ENCODE assay signal across 21 cellular contexts in genomic region chr11:44199816-44200215, GRCh38.
DNase-seq lines count a peak whose midpoint lies in the region; ATAC-seq and TF ChIP-seq lines count a peak whose summit lies in the region.
"Had no signal": no experiment of that assay in that cellular context is flagged by ENCODE, and none has a peak within 500 bp of the region (broad histone marks: within the 10 kb centered on the region; RNA-seq: fewer than 3 reads in every experiment).

No MANE protein-coding gene starts in this region.

- in situ Hi-C loops in IMR-90 (cut with MboI; ENCODE audit: low sequenced_read_pairs) = no loop called here

- H3K9me1 ChIP-seq in IMR-90 (ENCODE audit: insufficient read depth, low read length) = no peaks in the 10 kb centered on the region

- no peak for TF ChIP-seq POLR2A in IMR-90 (IDR thresholded peaks at IDR 0.05; ENCODE audit: low read depth, low read length)
- TF ChIP-seq POLR2A in thyroid gland (IDR thresholded peaks at IDR 0.05) = no peak

- H3K9ac ChIP-seq in IMR-90 (ENCODE audit: low read depth, low read length) = no peak overlapping the region
- H3K9ac ChIP-seq in fibroblast of lung (ENCODE audit: insufficient read depth, low read length) = no peak overlapping the region
- no peak overlapping the region for H3K9ac ChIP-seq in smooth muscle cell (ENCODE audit: low read depth)
- H3K9ac ChIP-seq: SK-N-SH had no signal

- H2AFZ ChIP-seq in IMR-90 (replicated peaks; ENCODE audit: low read length, poor library complexity) (no peak overlapping the region), fibroblast of lung (ENCODE audit: low read length) (no peak overlapping the region), smooth muscle cell (ENCODE audit: low read depth) (no peak overlapping the region)

- no peak overlapping the region for H4K5ac ChIP-seq in IMR-90 (ENCODE audit: low read depth, low read length)

- H4K20me1 ChIP-seq in IMR-90 (ENCODE audit: insufficient read depth, low read length) (no peaks in the 10 kb centered on the region), fibroblast of lung (ENCODE audit: control insufficient read depth, extremely low read depth, insufficient read depth, low read length) (no peaks in the 10 kb centered on the region), smooth muscle cell (ENCODE audit: low read depth) (peaks cover 62% of the 10 kb centered on the region)

- H2AK5ac ChIP-seq in IMR-90 (ENCODE audit: low read depth, low read length) = no peak overlapping the region

- H2BK15ac ChIP-seq in IMR-90 (ENCODE audit: low read depth, low read length) = no peak overlapping the region

- H3K4me3 ChIP-seq in IMR-90 (ENCODE audit: insufficient read depth, low read depth, low read length) (no peak overlapping the region), fibroblast of lung (replicated peaks in 1 of 4; ENCODE audit: control extremely low read depth in 1 of 4, insufficient read depth in 1 of 4, low read depth in 3 of 4, low read length in 4 of 4) (no peak overlapping the region), smooth muscle cell (no peak overlapping the region), thyroid gland (replicated peaks in 1 of 3) (no peak overlapping the region)
- H3K4me3 ChIP-seq: GM12878 had no signal

- H3K4ac ChIP-seq in IMR-90 (ENCODE audit: low read depth, low read length) = no peak overlapping the region

- peaks cover 18% of the 10 kb centered on the region for H3F3A ChIP-seq in smooth muscle cell (ENCODE audit: low read depth)

- no peak overlapping the region for H3K27ac Mint-ChIP-seq in activated T-helper 1 cell treated with anti-CD3 and anti-CD28 coated beads, Interleukin-12 subunit alpha, Interleukin-12 subunit beta, Interleukin-2, Interleukin-4 antibody, amounts not matched to agents 30 ng/mL and 10 ng/mL and 1 ng/mL, durations not matched to agents 14 hours and 24 hours and 36 hours
- H3K27ac Mint-ChIP-seq in T-helper 17 cell = no peak overlapping the region
- H3K27ac Mint-ChIP-seq: B cell; CD4-positive, CD25-positive, alpha-beta regulatory T cell had no signal

- H3K4me1 ChIP-seq in IMR-90 (ENCODE audit: control insufficient read depth, insufficient read depth, low read length) (peaks cover 5% of the 10 kb centered on the region; the same call in 1 of the 2 replicates), fibroblast of lung (ENCODE audit: control insufficient read depth, extremely low read depth, insufficient read depth, low read length) (no peaks in the 10 kb centered on the region), smooth muscle cell (ENCODE audit: low read depth) (peaks cover 19% of the 10 kb centered on the region), thyroid gland (no peaks in the 10 kb centered on the region)

- H2AK9ac ChIP-seq in IMR-90 (replicated peaks; ENCODE audit: low read depth, low read length, poor library complexity) = no peak overlapping the region

- H3K14ac ChIP-seq in IMR-90 (replicated peaks; ENCODE audit: low read depth, low read length) = no peak overlapping the region

- DNase-seq in H4 (ENCODE audit: low spot score) = peak; percentile 44
- DNase-seq in IMR-90 = peak; percentile 47
- DNase-seq in fibroblast of lung (ENCODE audit: low read depth in 2 of 2) = peak; percentile 27 to 44
- no peak for DNase-seq in smooth muscle cell (lab: John Stamatoyannopoulos, UW; ENCODE audit: unreplicated experiment)
- no peak for DNase-seq in thyroid gland
- DNase-seq in activated T-helper 1 cell treated with anti-CD3 and anti-CD28 coated beads, Interleukin-12 subunit alpha, Interleukin-12 subunit beta, Interleukin-2, Interleukin-4 antibody, amounts not matched to agents 30 ng/mL and 10 ng/mL and 1 ng/mL, durations not matched to agents 14 hours and 24 hours and 36 hours (ENCODE audit: low spot score) = no peak
- no peak for DNase-seq in T-helper 17 cell
- DNase-seq: CD4-positive, CD25-positive, alpha-beta regulatory T cell; KG1; MV-4-11; NCI-H1417 treated with DMSO at 0.1 percent for 48 hours; NCI-H187 treated with DMSO at 0.1 percent for 48 hours; NCI-H2171; NCI-H446; NCI-H526 treated with DMSO at 0.1 percent for 48 hours; NK-92 treated with Interleukin-12 subunit alpha and Interleukin-12 subunit beta, amount 100 ng/mL, for 24 hours; SHP77; SK-N-SH had no signal

- no peak overlapping the region for H3K4me3 Mint-ChIP-seq in activated T-helper 1 cell treated with anti-CD3 and anti-CD28 coated beads, Interleukin-12 subunit alpha, Interleukin-12 subunit beta, Interleukin-2, Interleukin-4 antibody, amounts not matched to agents 30 ng/mL and 10 ng/mL and 1 ng/mL, durations not matched to agents 14 hours and 24 hours and 36 hours
- no peak overlapping the region for H3K4me3 Mint-ChIP-seq in T-helper 17 cell
- H3K4me3 Mint-ChIP-seq: B cell; CD4-positive, CD25-positive, alpha-beta regulatory T cell had no signal

- H2BK20ac ChIP-seq in IMR-90 (ENCODE audit: low read depth, low read length) = no peak overlapping the region

- peaks cover 3% of the 10 kb centered on the region; the same call in 1 of the 2 replicates for H3K36me3 ChIP-seq in IMR-90 (ENCODE audit: control insufficient read depth, insufficient read depth, low read length)
- H3K36me3 ChIP-seq in fibroblast of lung (ENCODE audit: control insufficient read depth, insufficient read depth, low read length) = no peaks in the 10 kb centered on the region
- H3K36me3 ChIP-seq in smooth muscle cell (ENCODE audit: low read depth) = peaks cover 7% of the 10 kb centered on the region
- no peaks in the 10 kb centered on the region for H3K36me3 ChIP-seq in thyroid gland

- no peaks in the 10 kb centered on the region for H3K27me3 Mint-ChIP-seq in activated T-helper 1 cell treated with anti-CD3 and anti-CD28 coated beads, Interleukin-12 subunit alpha, Interleukin-12 subunit beta, Interleukin-2, Interleukin-4 antibody, amounts not matched to agents 30 ng/mL and 10 ng/mL and 1 ng/mL, durations not matched to agents 14 hours and 24 hours and 36 hours (ENCODE audit: insufficient read depth)
- no peaks in the 10 kb centered on the region for H3K27me3 Mint-ChIP-seq in T-helper 17 cell
- H3K27me3 Mint-ChIP-seq: B cell; CD4-positive, CD25-positive, alpha-beta regulatory T cell had no signal

- H3K4me2 ChIP-seq in IMR-90 (ENCODE audit: low read depth, low read length) (no peak overlapping the region; the same call in 1 of the 2 replicates), fibroblast of lung (ENCODE audit: extremely low read depth, insufficient read depth, low read length) (no peak overlapping the region), smooth muscle cell (peak overlapping the region; percentile 33)
- H3K4me2 ChIP-seq: SK-N-SH had no signal

- peak; percentile 73 for ATAC-seq in IMR-90 (ENCODE audit: low read depth)
- ATAC-seq in T-helper 17 cell = no peak
- ATAC-seq: GM12878, HepG2 had no signal

- no peak overlapping the region for H3K56ac ChIP-seq in IMR-90 (ENCODE audit: extremely low read depth, insufficient read depth, low read length)

- H4K8ac ChIP-seq in IMR-90 (ENCODE audit: low read depth in 2 of 2, low read length in 2 of 2) = no peak overlapping the region

- H3K9me3 Mint-ChIP-seq in activated T-helper 1 cell treated with anti-CD3 and anti-CD28 coated beads, Interleukin-12 subunit alpha, Interleukin-12 subunit beta, Interleukin-2, Interleukin-4 antibody, amounts not matched to agents 30 ng/mL and 10 ng/mL and 1 ng/mL, durations not matched to agents 14 hours and 24 hours and 36 hours = peaks cover 4% of the 10 kb centered on the region

- no peak overlapping the region for H2BK120ac ChIP-seq in IMR-90 (ENCODE audit: low read depth, low read length)

- H3K27ac ChIP-seq in IMR-90 (ENCODE audit: insufficient read depth, low read length) (no peak overlapping the region), fibroblast of lung (ENCODE audit: insufficient read depth, low read length) (no peak overlapping the region), smooth muscle cell (ENCODE audit: low read depth) (peak overlapping the region; percentile 11), thyroid gland (no peak overlapping the region)

- peaks cover 25% of the 10 kb centered on the region for H3K36me3 Mint-ChIP-seq in activated T-helper 1 cell treated with anti-CD3 and anti-CD28 coated beads, Interleukin-12 subunit alpha, Interleukin-12 subunit beta, Interleukin-2, Interleukin-4 antibody, amounts not matched to agents 30 ng/mL and 10 ng/mL and 1 ng/mL, durations not matched to agents 14 hours and 24 hours and 36 hours (ENCODE audit: low read depth)
- peaks cover 7% of the 10 kb centered on the region for H3K36me3 Mint-ChIP-seq in T-helper 17 cell (ENCODE audit: low read depth)

- intact Hi-C loops in IMR-90 (cut with micrococcal nuclease) = no loop called here
- intact Hi-C loops in thyroid gland (cut with DNase I) = no loop called here
- intact Hi-C loops in activated T-helper 1 cell treated with anti-CD3 and anti-CD28 coated beads, Interleukin-12 subunit alpha, Interleukin-12 subunit beta, Interleukin-2, Interleukin-4 antibody, amounts not matched to agents 30 ng/mL and 10 ng/mL and 1 ng/mL, durations not matched to agents 14 hours and 24 hours and 36 hours (cut with micrococcal nuclease) = loop anchor here (10.0 kb wide), 1 partner anchor 335 kb away; no protein-coding TSS in a partner anchor

- WGBS in IMR-90 (ENCODE audit: extremely low coverage in 2 of 2, insufficient read length in 1 of 2), 2 experiments = no CpG with 5 or more reads among the region's 4 CpGs
- 50% methylated on average over 4 of the region's 4 CpGs for WGBS in smooth muscle cell (ENCODE audit: low lambda C conversion rate)
- WGBS in thyroid gland, 2 donors = 94 to 95% methylated on average over 4 of the region's 4 CpGs

- H3K18ac ChIP-seq in IMR-90 (ENCODE audit: low read depth, low read length) = no peak overlapping the region

- H3K4me1 Mint-ChIP-seq in activated T-helper 1 cell treated with anti-CD3 and anti-CD28 coated beads, Interleukin-12 subunit alpha, Interleukin-12 subunit beta, Interleukin-2, Interleukin-4 antibody, amounts not matched to agents 30 ng/mL and 10 ng/mL and 1 ng/mL, durations not matched to agents 14 hours and 24 hours and 36 hours (ENCODE audit: low read depth) = no peaks in the 10 kb centered on the region
- H3K4me1 Mint-ChIP-seq in T-helper 17 cell = peaks cover 2% of the 10 kb centered on the region
- H3K4me1 Mint-ChIP-seq: B cell had no signal

- TF ChIP-seq CTCF in IMR-90 (conservative IDR thresholded peaks at IDR 0.05; ENCODE audit: low read depth, low read length) = no peak
- no peak for TF ChIP-seq CTCF in fibroblast of lung (conservative IDR thresholded peaks at IDR 0.05 in 1 of 2, IDR thresholded peaks at IDR 0.05 in 1 of 2; ENCODE audit: low read depth in 1 of 2, low read length in 2 of 2)
- TF ChIP-seq CTCF in smooth muscle cell (IDR thresholded peaks at IDR 0.05; ENCODE audit: borderline replicate concordance, insufficient read depth, poor library complexity, severe bottlenecking) = no peak
- TF ChIP-seq CTCF in thyroid gland (IDR thresholded peaks at IDR 0.05) = no peak

- no peak overlapping the region for H3K23ac ChIP-seq in IMR-90 (ENCODE audit: low read depth, low read length)

- no peak overlapping the region for H4K91ac ChIP-seq in IMR-90 (ENCODE audit: insufficient read depth, low read depth, low read length)

- no peak overlapping the region for H2BK5ac ChIP-seq in IMR-90 (ENCODE audit: low read depth, low read length, poor library complexity, severe bottlenecking)

- dilution Hi-C loops in IMR-90 (cut with HindIII; ENCODE audit: low sequenced_read_pairs, unreplicated experiment) = no loop called here

- no peaks in the 10 kb centered on the region for H3K79me2 ChIP-seq in fibroblast of lung (ENCODE audit: control insufficient read depth, insufficient read depth, low read length)
- no peaks in the 10 kb centered on the region for H3K79me2 ChIP-seq in smooth muscle cell (ENCODE audit: low read depth)

- CTCF ChIA-PET in IMR-90 (lab: Yijun Ruan, JAX) = no interaction called here

- H3K9me3 ChIP-seq in IMR-90 (ENCODE audit: control insufficient read depth, insufficient read depth, low read length) (no peaks in the 10 kb centered on the region; the same call in 1 of the 2 replicates), fibroblast of lung (ENCODE audit: control insufficient read depth, insufficient read depth, low read depth, low read length) (no peaks in the 10 kb centered on the region), smooth muscle cell (replicated peaks; ENCODE audit: low read depth) (peaks cover 7% of the 10 kb centered on the region), thyroid gland (no peaks in the 10 kb centered on the region), T-helper 17 cell (ENCODE audit: control insufficient read depth, low read length, poor library complexity, severe bottlenecking) (no peaks in the 10 kb centered on the region)

- peaks cover 4 to 6% of the 10 kb centered on the region in 2 experiments; a peak in 2 of 4 replicates for H3K79me1 ChIP-seq in IMR-90 (ENCODE audit: low read depth in 1 of 2, low read length in 2 of 2)

- TF ChIP-seq RAD21 in IMR-90 (IDR thresholded peaks at IDR 0.05; ENCODE audit: low read length) = no peak

- POLR2A ChIA-PET in IMR-90 (lab: Charles Lee; ENCODE audit: unreplicated experiment) = no interaction called here

- H3K27me3 ChIP-seq in IMR-90 (ENCODE audit: control insufficient read depth, insufficient read depth, low read length) (no peaks in the 10 kb centered on the region), fibroblast of lung (ENCODE audit: control insufficient read depth, insufficient read depth, low read length) (no peaks in the 10 kb centered on the region), smooth muscle cell (ENCODE audit: low read depth) (peaks cover 4% of the 10 kb centered on the region), thyroid gland (no peaks in the 10 kb centered on the region)

- BruUV-seq in IMR-90 (replicated peaks; lab: Mats Ljungman, UMichigan) = no TSS peak

Comparison
In these comparisons a context has a peak if more than half of its experiments do, and no peak if none do; other contexts are left out.
1. DNase-seq: peak in H4 (single experiment), IMR-90 (single experiment) and fibroblast of lung (2 of 2); none in smooth muscle cell (single experiment), thyroid gland (0 of 2), activated T-helper 1 cell treated with anti-CD3 and anti-CD28 coated beads, Interleukin-12 subunit alpha, Interleukin-12 subunit beta, Interleukin-2, Interleukin-4 antibody, amounts not matched to agents 30 ng/mL and 10 ng/mL and 1 ng/mL, durations not matched to agents 14 hours and 24 hours and 36 hours (single experiment) and T-helper 17 cell (0 of 3).